ENCODE assay signal across 19 cellular contexts in genomic region chr1:187794561-187794960, GRCh38.
"Had no signal": no experiment of that assay in that cellular context is flagged by ENCODE, and none has a peak within 500 bp of the region (broad histone marks: within the 10 kb centered on the region; RNA-seq: fewer than 3 reads in every experiment).

No MANE protein-coding gene starts in this region.

- H3K4me1 ChIP-seq: foreskin keratinocyte, tibial artery had no signal

- H3K27me3 ChIP-seq: cardiac muscle cell, foreskin keratinocyte, tibial artery had no signal

- H3K27ac ChIP-seq: cardiac muscle cell, epithelial cell of prostate, foreskin keratinocyte, tibial artery had no signal

- DNase-seq: activated CD4-positive, alpha-beta memory T cell treated with anti-CD3 and anti-CD28 coated beads, Interleukin-2, amount 10 ng/mL, durations not matched to agents 7 days and 5 days; activated CD4-positive, alpha-beta T cell treated with anti-CD3 and anti-CD28 coated beads for 48 hours; activated CD4-positive, CD25-positive, alpha-beta regulatory T cell; activated CD8-positive, alpha-beta memory T cell treated with anti-CD3 and anti-CD28 coated beads, Interleukin-2, amount 10 ng/mL, durations not matched to agents 7 days and 5 days; activated naive CD4-positive, alpha-beta T cell; activated naive CD8-positive, alpha-beta T cell treated with anti-CD3 and anti-CD28 coated beads for 36 hours; amniotic stem cell; foreskin keratinocyte; hypothalamus; midbrain; occipital lobe; posterior cingulate gyrus; retina; stimulated activated naive CD8-positive, alpha-beta T cell treated with anti-CD3 and anti-CD28 coated beads, Interleukin-15, Interleukin-2, amounts not matched to agents 100 U/mL and 50 U/mL, for 24 hours; substantia nigra; tibial artery had no signal

- H3K9me3 ChIP-seq: tibial artery had no signal

- H3K4me3 ChIP-seq: cardiac muscle cell, tibial artery had no signal

- ATAC-seq: activated CD8-positive, alpha-beta memory T cell treated with anti-CD3 and anti-CD28 coated beads, Interleukin-2, amount 10 ng/mL, durations not matched to agents 7 days and 5 days; activated T-helper 17 cell treated with anti-CD3 and anti-CD28 coated beads, Interleukin-2, amount 50 U/mL, for 72 hours; foreskin keratinocyte; stimulated activated naive CD8-positive, alpha-beta T cell treated with anti-CD3 and anti-CD28 coated beads, Interleukin-15, Interleukin-2, amounts not matched to agents 100 U/mL and 50 U/mL, for 24 hours had no signal

- H3K36me3 ChIP-seq: cardiac muscle cell, tibial artery had no signal
